In the genomic region with DNA sequence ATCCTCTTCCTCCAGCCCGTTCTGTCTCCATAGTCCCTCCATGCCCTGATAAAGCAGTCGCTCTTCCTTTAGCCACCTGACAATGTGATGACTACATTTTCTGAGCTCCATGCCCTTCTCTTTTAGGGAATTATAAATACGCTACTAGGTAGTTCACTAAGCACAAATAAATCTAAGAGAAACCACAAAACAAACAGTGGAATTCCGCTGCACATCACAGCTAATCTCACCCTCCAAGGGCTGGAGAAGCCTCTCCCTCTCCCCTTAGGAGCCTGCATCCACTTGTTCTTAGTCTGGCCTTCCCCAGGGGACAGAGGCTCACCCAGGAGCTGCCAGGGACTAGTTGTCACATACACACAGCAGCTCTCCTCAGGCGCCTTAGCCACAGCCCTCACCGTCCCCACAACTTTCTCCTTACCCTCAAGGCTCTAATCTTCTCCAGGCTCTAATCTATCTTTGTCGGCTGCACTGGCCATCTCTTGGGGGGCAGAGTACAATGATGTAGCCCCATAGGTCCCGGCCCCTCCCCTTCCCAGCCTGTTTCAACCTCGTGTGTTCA, we compare ENCODE assay signal across 14 cellular contexts. TPM values are rescaled to one million over a fixed set of nuclear protein-coding genes. Genes with fewer than 3 reads are reported as not detected.
DNase-seq lines count a peak whose midpoint lies in the region; ATAC-seq, FAIRE-seq and TF ChIP-seq lines count a peak whose summit lies in the region.
"Had no signal": no experiment of that assay in that cellular context is flagged by ENCODE, and none has a peak within 500 bp of the region (broad histone marks: within the 10 kb centered on the region; RNA-seq: fewer than 3 reads in every experiment).

No MANE protein-coding gene starts in this region.

- H3K14ac ChIP-seq in IMR-90 (replicated peaks; ENCODE audit: low read depth, low read length): no peak overlapping the region

- no peaks in the 10 kb centered on the region for H3K9me3 ChIP-seq in IMR-90 (ENCODE audit: control insufficient read depth, insufficient read depth, low read length)
- H3K9me3 ChIP-seq in pancreas: no peaks in the 10 kb centered on the region
- H3K9me3 ChIP-seq: A549, suprapubic skin had no signal

- no peak overlapping the region for H2BK5ac ChIP-seq in IMR-90 (ENCODE audit: low read depth, low read length, poor library complexity, severe bottlenecking)

- H3K27me3 Mint-ChIP-seq in T-helper 1 cell treated with Interleukin-12 subunit alpha and Interleukin-12 subunit beta and Interleukin-4 antibody, amounts not matched to agents 30 μg/mL and 1 μg/mL, for 36 hours (ENCODE audit: low read depth): no peaks in the 10 kb centered on the region
- peaks cover 6% of the 10 kb centered on the region for H3K27me3 Mint-ChIP-seq in nephron progenitor cell (ENCODE audit: low read depth, poor library complexity)

- H3K27ac Mint-ChIP-seq in T-helper 1 cell treated with Interleukin-12 subunit alpha and Interleukin-12 subunit beta and Interleukin-4 antibody, amounts not matched to agents 30 μg/mL and 1 μg/mL, for 36 hours: peak overlapping the region; percentile 14
- peak overlapping the region; percentile 81 for H3K27ac Mint-ChIP-seq in nephron progenitor cell

- TF ChIP-seq RAD21 in IMR-90 (IDR thresholded peaks at IDR 0.05; ENCODE audit: low read length): no peak

- H2AK9ac ChIP-seq in IMR-90 (replicated peaks; ENCODE audit: low read depth, low read length, poor library complexity): no peak overlapping the region

- H4K8ac ChIP-seq in IMR-90 (ENCODE audit: low read depth in 2 of 2, low read length in 2 of 2): no peak overlapping the region

- dilution Hi-C loops in IMR-90 (cut with HindIII; ENCODE audit: low sequenced_read_pairs, unreplicated experiment): no loop called here

- no peaks in the 10 kb centered on the region for H3K9me1 ChIP-seq in IMR-90 (ENCODE audit: insufficient read depth, low read length)

- no peak overlapping the region for H3K4ac ChIP-seq in IMR-90 (ENCODE audit: low read depth, low read length)

- no peak overlapping the region for H2AK5ac ChIP-seq in IMR-90 (ENCODE audit: low read depth, low read length)

- TF ChIP-seq POLR2A in IMR-90 (IDR thresholded peaks at IDR 0.05; ENCODE audit: low read depth, low read length): no peak

- H3K27ac ChIP-seq in IMR-90 (ENCODE audit: insufficient read depth, low read length): no peak overlapping the region
- H3K27ac ChIP-seq in pancreas: no peak overlapping the region
- H3K27ac ChIP-seq: A549, suprapubic skin had no signal

- no peak overlapping the region for H2BK20ac ChIP-seq in IMR-90 (ENCODE audit: low read depth, low read length)

- H3K9me3 Mint-ChIP-seq in T-helper 1 cell treated with Interleukin-12 subunit alpha and Interleukin-12 subunit beta and Interleukin-4 antibody, amounts not matched to agents 30 μg/mL and 1 μg/mL, for 36 hours: no peaks in the 10 kb centered on the region
- no peaks in the 10 kb centered on the region for H3K9me3 Mint-ChIP-seq in nephron progenitor cell

- H3K9ac ChIP-seq in IMR-90 (ENCODE audit: low read depth, low read length): no peak overlapping the region

- H3K36me3 ChIP-seq in IMR-90 (ENCODE audit: control insufficient read depth, insufficient read depth, low read length) (no peaks in the 10 kb centered on the region), pancreas (peaks cover 0 to 24% (median 0%) of the 10 kb centered on the region in 3 donors)

- no peak overlapping the region for H3K4me2 ChIP-seq in IMR-90 (ENCODE audit: low read depth, low read length)
- H3K4me2 ChIP-seq: A549 had no signal

- no peak overlapping the region for H3K56ac ChIP-seq in IMR-90 (ENCODE audit: extremely low read depth, insufficient read depth, low read length)

- POLR2A ChIA-PET in IMR-90 (lab: Charles Lee; ENCODE audit: unreplicated experiment): interaction anchor here (0.5 kb wide), 1 partner anchor 1011 kb away, joined by 3 read pairs; no protein-coding TSS in a partner anchor

- H3K18ac ChIP-seq in IMR-90 (ENCODE audit: low read depth, low read length): no peak overlapping the region

- H3K23ac ChIP-seq in IMR-90 (ENCODE audit: low read depth, low read length): no peak overlapping the region

- no peak overlapping the region for H4K91ac ChIP-seq in IMR-90 (ENCODE audit: insufficient read depth, low read depth, low read length)

- peaks cover 17% of the 10 kb centered on the region for H3K27me3 ChIP-seq in IMR-90 (ENCODE audit: control insufficient read depth, insufficient read depth, low read length)
- no peaks in the 10 kb centered on the region for H3K27me3 ChIP-seq in pancreas
- H3K27me3 ChIP-seq: suprapubic skin had no signal

- peaks cover 25% of the 10 kb centered on the region for H3K4me1 Mint-ChIP-seq in T-helper 1 cell treated with Interleukin-12 subunit alpha and Interleukin-12 subunit beta and Interleukin-4 antibody, amounts not matched to agents 30 μg/mL and 1 μg/mL, for 36 hours (ENCODE audit: low read depth)
- H3K4me1 Mint-ChIP-seq in nephron progenitor cell: peaks cover 32% of the 10 kb centered on the region

- H2BK120ac ChIP-seq in IMR-90 (ENCODE audit: low read depth, low read length): no peak overlapping the region

- H3K79me1 ChIP-seq in IMR-90 (ENCODE audit: low read depth in 1 of 2, low read length in 2 of 2): no peaks in the 10 kb centered on the region

- H4K5ac ChIP-seq in IMR-90 (ENCODE audit: low read depth, low read length): no peak overlapping the region

- no peak overlapping the region for H2AFZ ChIP-seq in IMR-90 (replicated peaks; ENCODE audit: low read length, poor library complexity)

- H3K4me3 ChIP-seq in IMR-90 (ENCODE audit: insufficient read depth, low read depth, low read length) (no peak overlapping the region), astrocyte of the spinal cord (ENCODE audit: low read depth, low read length) (no peak overlapping the region), pancreas (no peak overlapping the region)
- H3K4me3 ChIP-seq: A549, suprapubic skin had no signal

- H4K20me1 ChIP-seq in IMR-90 (ENCODE audit: insufficient read depth, low read length): no peaks in the 10 kb centered on the region

- H3K36me3 Mint-ChIP-seq in T-helper 1 cell treated with Interleukin-12 subunit alpha and Interleukin-12 subunit beta and Interleukin-4 antibody, amounts not matched to agents 30 μg/mL and 1 μg/mL, for 36 hours (ENCODE audit: low read depth): peaks cover 66% of the 10 kb centered on the region
- peaks cover 67% of the 10 kb centered on the region for H3K36me3 Mint-ChIP-seq in nephron progenitor cell (ENCODE audit: low read depth)

- intact Hi-C loops in IMR-90 (cut with micrococcal nuclease) (no loop called here), pancreas (cut with DNase I) (no loop called here)

- CTCF ChIA-PET in IMR-90 (lab: Yijun Ruan, JAX): interaction anchor here (0.5 to 0.6 kb wide), 2 partner anchors 128 to 1756 kb away, joined by 3 to 6 read pairs; no protein-coding TSS in a partner anchor

- in situ Hi-C loops in IMR-90 (cut with MboI; ENCODE audit: low sequenced_read_pairs): no loop called here
- in situ Hi-C loops in astrocyte of the spinal cord (cut with HindIII; ENCODE audit: low sequenced_read_pairs): no loop called here

- no peak for FAIRE-seq in pancreas (lab: Jason Lieb, UNC)
- FAIRE-seq: A549, G401.6 had no signal

- no peaks in the 10 kb centered on the region for H3K4me1 ChIP-seq in IMR-90 (ENCODE audit: control insufficient read depth, insufficient read depth, low read length)
- H3K4me1 ChIP-seq in pancreas: no peaks in the 10 kb centered on the region
- H3K4me1 ChIP-seq: A549, suprapubic skin had no signal

- WGBS in IMR-90 (ENCODE audit: extremely low coverage in 2 of 2, insufficient read length in 1 of 2), 2 experiments: no CpG with 5 or more reads among the region's 9 CpGs
- 86 to 89% methylated on average over 9 of the region's 9 CpGs for WGBS in pancreas, 2 donors

- H2BK15ac ChIP-seq in IMR-90 (ENCODE audit: low read depth, low read length): no peak overlapping the region

- ATAC-seq in IMR-90 (ENCODE audit: low read depth) (peak; percentile 35), GM21619 (IDR thresholded peaks at IDR 0.05; ENCODE audit: unreplicated experiment) (no peak), pancreas (no peak)
- ATAC-seq: A549, HCT116 had no signal

- BruUV-seq in IMR-90 (replicated peaks; lab: Mats Ljungman, UMichigan): no TSS peak

- no peak for TF ChIP-seq CTCF in IMR-90 (conservative IDR thresholded peaks at IDR 0.05; ENCODE audit: low read depth, low read length)
- TF ChIP-seq CTCF in astrocyte of the spinal cord (IDR thresholded peaks at IDR 0.05; ENCODE audit: low read depth, low read length): no peak
- no peak for TF ChIP-seq CTCF in nephron progenitor cell (IDR thresholded peaks at IDR 0.05)
- TF ChIP-seq CTCF in pancreas (IDR thresholded peaks at IDR 0.05): no peak

- no peak overlapping the region for H3K4me3 Mint-ChIP-seq in T-helper 1 cell treated with Interleukin-12 subunit alpha and Interleukin-12 subunit beta and Interleukin-4 antibody, amounts not matched to agents 30 μg/mL and 1 μg/mL, for 36 hours
- no peak overlapping the region for H3K4me3 Mint-ChIP-seq in nephron progenitor cell

- DNase-seq in T-helper 1 cell (no peak), IMR-90 (peak; percentile 1), astrocyte of the spinal cord (ENCODE audit: low read depth, low spot score) (peak; percentile 17), nephron progenitor cell (no peak), pancreas (no peak)
- no peak for DNase-seq in stimulated activated CD4-positive, alpha-beta T cell treated with anti-CD3 and anti-CD28 coated beads, Interleukin-12 subunit alpha, Interleukin-12 subunit beta, amount 100 ng/mL, for 4 hours
- DNase-seq: activated CD8-positive, alpha-beta memory T cell treated with anti-CD3 and anti-CD28 coated beads for 24 hours; NCI-H1048 had no signal

TF ChIP-seq in IMR-90, 13 proteins besides CTCF, POLR2A, EP300 and RAD21 (continues in another document):
- no peak for TF ChIP-seq MAFK (IDR thresholded peaks at IDR 0.05; ENCODE audit: low read depth, low read length)
- no peak for TF ChIP-seq USF2 (IDR thresholded peaks at IDR 0.05; ENCODE audit: low read depth, low read length)
- no peak for TF ChIP-seq BHLHE40 (IDR thresholded peaks at IDR 0.05; ENCODE audit: low read depth, low read length)
- TF ChIP-seq FOS (IDR thresholded peaks at IDR 0.05; ENCODE audit: low read depth, low read length): no peak
- TF ChIP-seq MAZ (IDR thresholded peaks at IDR 0.05; ENCODE audit: borderline replicate concordance, low read depth, low read length): no peak

RNA-seq across cellular contexts. Expression of gene GPR68, which starts 55.9 kb away (rescaled TPM):
- 0.28 and 0.72 TPM in 2 replicates for total RNA-seq in IMR-90 (2012; rRNA removed)
- polyA plus RNA-seq in IMR-90 (2012; rRNA removed): 0.94 and 1.0 TPM in 2 replicates
- polyA plus RNA-seq in IMR-90 (2012; cell fraction: cytosol; rRNA removed): 0.28 and 1.3 TPM in 2 replicates
- polyA plus RNA-seq in IMR-90 (2012; cell fraction: nucleus; rRNA removed; ENCODE audit: low replicate concordance): 0.58 and 1.4 TPM in 2 replicates
- total RNA-seq in pancreas: under 1 TPM in 5 of 6 donors, not detected in 1; 0.09 to 0.90 (median 0.20) TPM
- polyA plus RNA-seq in pancreas: under 1 TPM; 0.23 to 0.33 TPM

Comparison
In these comparisons a context has a peak if more than half of its experiments do, and no peak if none do; other contexts are left out.
1. DNase-seq: peak in IMR-90 (single experiment) and astrocyte of the spinal cord (single experiment); none in T-helper 1 cell (0 of 5), nephron progenitor cell (single experiment), pancreas (0 of 6) and stimulated activated CD4-positive, alpha-beta T cell treated with anti-CD3 and anti-CD28 coated beads, Interleukin-12 subunit alpha, Interleukin-12 subunit beta, amount 100 ng/mL, for 4 hours (single experiment).